In genomic region chr4:122796801-122797404, GRCh38 we compare ENCODE assay signal across 14 cellular contexts. TPM values are rescaled to one million over a fixed set of nuclear protein-coding genes. Genes with fewer than 3 reads are reported as not detected.
DNase-seq lines count a peak whose midpoint lies in the region; ATAC-seq, FAIRE-seq and TF ChIP-seq lines count a peak whose summit lies in the region.
"Had no signal": no experiment of that assay in that cellular context is flagged by ENCODE, and none has a peak within 500 bp of the region (broad histone marks: within the 10 kb centered on the region; RNA-seq: fewer than 3 reads in every experiment).

No MANE protein-coding gene starts in this region.

- no peak for FAIRE-seq in A549 (lab: Jason Lieb, UNC)
- peak; percentile 32 for FAIRE-seq in bronchial epithelial cell (lab: Jason Lieb, UNC)
- FAIRE-seq: frontal cortex had no signal

- peak overlapping the region; percentile 15 to 81; a peak in 4 of 6 replicates for H3K27ac ChIP-seq in A549
- peak overlapping the region; percentile 82 for H3K27ac ChIP-seq in HUES6 (ENCODE audit: low read depth, low read length)
- H3K27ac ChIP-seq in brain microvascular endothelial cell = no peak overlapping the region
- H3K27ac ChIP-seq in testis = peak overlapping the region in 1 of 2 donors; percentile 76
- H3K27ac ChIP-seq: neutrophil had no signal

- no peak overlapping the region for H3K4me3 ChIP-seq in A549
- no peak overlapping the region for H3K4me3 ChIP-seq in HUES6 (ENCODE audit: low read depth, low read length)
- no peak overlapping the region for H3K4me3 ChIP-seq in bronchial epithelial cell (ENCODE audit: low read depth, low read length)
- no peak overlapping the region for H3K4me3 ChIP-seq in brain microvascular endothelial cell (ENCODE audit: low read depth, low read length)
- no peak overlapping the region for H3K4me3 ChIP-seq in testis
- H3K4me3 ChIP-seq: thyroid gland had no signal

- TF ChIP-seq POLR2A in A549 (IDR thresholded peaks at IDR 0.05; ENCODE audit: low read length) (no peak), testis (IDR thresholded peaks at IDR 0.05) (no peak)

- TF ChIP-seq CTCF in A549 (IDR thresholded peaks at IDR 0.05) = no peak
- no peak for TF ChIP-seq CTCF in bronchial epithelial cell (IDR thresholded peaks at IDR 0.05; ENCODE audit: insufficient read depth, low read length, severe bottlenecking)
- TF ChIP-seq CTCF in brain microvascular endothelial cell (IDR thresholded peaks at IDR 0.05; ENCODE audit: low read depth, low read length, missing control alignments) = no peak
- no peak for TF ChIP-seq CTCF in testis (IDR thresholded peaks at IDR 0.05)

- no peak for TF ChIP-seq EP300 in A549 (IDR thresholded peaks at IDR 0.05)

- DNase-seq in A549 (ENCODE audit: low read depth in 1 of 2, low spot score in 1 of 2) = no peak
- no peak for DNase-seq in bronchial epithelial cell (ENCODE audit: low read depth)
- no peak for DNase-seq in left lobe of liver (ENCODE audit: low spot score)
- DNase-seq in activated T-cell treated with anti-CD3 and anti-CD28 coated beads, Interleukin-2, amount 50 U/mL, for 72 hours = no peak
- DNase-seq in cerebellar cortex (ENCODE audit: low spot score) = no peak
- no peak for DNase-seq in brain microvascular endothelial cell
- DNase-seq in testis = no peak
- DNase-seq: activated T-cell treated with anti-CD3 and anti-CD28 coated beads, Interleukin-2, amount 50 U/mL, for 24 hours; amygdala; left cardiac atrium; thyroid gland had no signal

- CTCF ChIA-PET in A549 (lab: Yijun Ruan, JAX) = interaction anchor here (1.0 to 1.4 kb wide), 2 partner anchors 9 kb away, joined by 3 to 5 read pairs; no protein-coding TSS in a partner anchor

- peaks cover 17% of the 10 kb centered on the region; the same call in 2 of the 3 replicates for H3K4me1 ChIP-seq in A549
- H3K4me1 ChIP-seq in HUES6 (ENCODE audit: control insufficient read depth, insufficient read depth, low read length) = peaks cover 30% of the 10 kb centered on the region
- no peaks in the 10 kb centered on the region for H3K4me1 ChIP-seq in testis

- peak overlapping the region; percentile 67 for H3K9ac ChIP-seq in HUES6 (ENCODE audit: low read length)

- H3K27ac Mint-ChIP-seq in activated T-cell treated with anti-CD3 and anti-CD28 coated beads, Interleukin-2, amount 50 U/mL, for 72 hours = no peak overlapping the region
- H3K27ac Mint-ChIP-seq: activated T-cell treated with anti-CD3 and anti-CD28 coated beads, Interleukin-2, amount 50 U/mL, for 24 hours had no signal

- TF ChIP-seq RAD21 in A549 (conservative IDR thresholded peaks at IDR 0.05 in 1 of 2, IDR thresholded peaks at IDR 0.05 in 1 of 2) = no peak

- H3K9me3 ChIP-seq in A549 (no peaks in the 10 kb centered on the region), HUES6 (ENCODE audit: control insufficient read depth, insufficient read depth, low read depth, low read length) (no peaks in the 10 kb centered on the region), testis (no peaks in the 10 kb centered on the region)
- H3K9me3 ChIP-seq: neutrophil, thyroid gland had no signal

- intact Hi-C loops in testis (cut with DNase I; ENCODE audit: low total_unique reads) = no loop called here

- H3K36me3 Mint-ChIP-seq in activated T-cell treated with anti-CD3 and anti-CD28 coated beads, Interleukin-2, amount 50 U/mL, for 72 hours (ENCODE audit: insufficient read depth in 2 of 2) = no peaks in the 10 kb centered on the region

- no peaks in the 10 kb centered on the region for H3K9me3 Mint-ChIP-seq in activated T-cell treated with anti-CD3 and anti-CD28 coated beads, Interleukin-2, amount 50 U/mL, for 72 hours
- H3K9me3 Mint-ChIP-seq: activated T-cell treated with anti-CD3 and anti-CD28 coated beads, Interleukin-2, amount 50 U/mL, for 24 hours had no signal

- peaks cover 20% of the 10 kb centered on the region for H3K27me3 Mint-ChIP-seq in activated T-cell treated with anti-CD3 and anti-CD28 coated beads, Interleukin-2, amount 50 U/mL, for 72 hours (ENCODE audit: low read depth)

- H3K36me3 ChIP-seq in HUES6 (ENCODE audit: control insufficient read depth, insufficient read depth, low read length) (no peaks in the 10 kb centered on the region), bronchial epithelial cell (ENCODE audit: control insufficient read depth, insufficient read depth, low read length) (no peaks in the 10 kb centered on the region), brain microvascular endothelial cell (replicated peaks) (no peaks in the 10 kb centered on the region), testis (ENCODE audit: low read depth, missing control alignments) (no peaks in the 10 kb centered on the region)
- H3K36me3 ChIP-seq: neutrophil, thyroid gland had no signal

- H3K27me3 ChIP-seq in HUES6 (ENCODE audit: control insufficient read depth, insufficient read depth, low read length) (no peaks in the 10 kb centered on the region), bronchial epithelial cell (ENCODE audit: control insufficient read depth, insufficient read depth, low read length) (no peaks in the 10 kb centered on the region), brain microvascular endothelial cell (replicated peaks) (no peaks in the 10 kb centered on the region), testis (no peaks in the 10 kb centered on the region)
- H3K27me3 ChIP-seq: neutrophil, thyroid gland had no signal

- in situ Hi-C loops in brain microvascular endothelial cell (cut with HindIII; ENCODE audit: low pct_ligation_motif_present, low sequenced_read_pairs) = no loop called here

- ATAC-seq in A549 = no peak; a peak in 1 of 6 replicates
- ATAC-seq in left lobe of liver = peak; percentile 70
- no peak for ATAC-seq in activated T-cell treated with anti-CD3 and anti-CD28 coated beads, Interleukin-2, amount 50 U/mL, for 72 hours (replicated peaks in 1 of 2)

- POLR2A ChIA-PET in A549 (lab: Yijun Ruan, JAX) = no interaction called here

- H3K4me2 ChIP-seq in A549 = no peak overlapping the region

- 90% methylated on average over 4 of the region's 4 CpGs for WGBS in A549 (ENCODE audit: missing lambda C conversion rate)
- WGBS in testis, 2 donors = 77 to 89% methylated on average over 4 of the region's 4 CpGs

- peaks cover 11% of the 10 kb centered on the region for H3K4me1 Mint-ChIP-seq in activated T-cell treated with anti-CD3 and anti-CD28 coated beads, Interleukin-2, amount 50 U/mL, for 72 hours (ENCODE audit: low read depth)

- H3K4me3 Mint-ChIP-seq in activated T-cell treated with anti-CD3 and anti-CD28 coated beads, Interleukin-2, amount 50 U/mL, for 72 hours = no peak overlapping the region
- H3K4me3 Mint-ChIP-seq: activated T-cell treated with anti-CD3 and anti-CD28 coated beads, Interleukin-2, amount 50 U/mL, for 24 hours had no signal

TF ChIP-seq in A549, 52 proteins besides CTCF, POLR2A, EP300 and RAD21:
- TF ChIP-seq MAFK (IDR thresholded peaks at IDR 0.05; ENCODE audit: partially characterized antibody) (peak; percentile 13), SMC3 (IDR thresholded peaks at IDR 0.05) (no peak)

RNA-seq across cellular contexts. Expression of gene FGF2, which starts 29.7 kb away (rescaled TPM):
- 32.5 and 45.2 TPM in 2 replicates for polyA plus RNA-seq in A549 (2011; rRNA removed)
- 8.0 and 10.2 TPM in 2 replicates for polyA plus RNA-seq in A549 (2012; cell fraction: cytosol; rRNA removed)
- polyA plus RNA-seq in A549 (2012; cell fraction: nucleus; rRNA removed) = 5.8 and 6.5 TPM in 2 replicates
- 32.4 to 35.1 TPM (median 32.9 TPM) in 3 replicates for polyA plus RNA-seq in A549 (2017; fragmentation: RNase III; extraction: RNeasy Plus Mini Kit Qiagen cat#74134 plus additional on column Dnase treatment)
- 19.3 and 20.7 TPM in 2 replicates for polyA minus RNA-seq in A549 (2011; rRNA and poly(A)+ RNA removed)
- total RNA-seq in bronchial epithelial cell = 9.2 and 14.8 TPM in 2 replicates
- total RNA-seq in left lobe of liver = 1.2 TPM
- 1 to 10 TPM; 2.7 to 4.8 TPM for total RNA-seq in activated T-cell treated with anti-CD3 and anti-CD28 coated beads, Interleukin-2, amount 50 U/mL, for 72 hours
- 1 to 10 TPM; 3.0 to 4.9 TPM for total RNA-seq in testis
- polyA plus RNA-seq in testis (ENCODE audit: insufficient read depth, low read depth, low replicate concordance) = 4.5 TPM
